ENCODE assay signal across 21 cellular contexts in genomic region chr6:142328070-142328469, GRCh38. TPM values are rescaled to one million over a fixed set of nuclear protein-coding genes. Genes with fewer than 3 reads are reported as not detected.
A peak's percentile ranks its signal among the peaks of the same experiment; 100 is the strongest.
DNase-seq lines count a peak whose midpoint lies in the region; ATAC-seq, FAIRE-seq and TF ChIP-seq lines count a peak whose summit lies in the region.
"Had no signal": no experiment of that assay in that cellular context is flagged by ENCODE, and none has a peak within 500 bp of the region (broad histone marks: within the 10 kb centered on the region; RNA-seq: fewer than 3 reads in every experiment).

No MANE protein-coding gene starts in this region.

- FAIRE-seq in A549 (lab: Jason Lieb, UNC), result no peak
- FAIRE-seq: G401.6, GM12892, GM19239 had no signal

- peaks cover 18% of the 10 kb centered on the region for H3K4me1 Mint-ChIP-seq in dendritic cell treated with granulocyte-macrophage colony-stimulating factor and Interleukin-4, amounts not matched to agents 40 ng/mL and 50 ng/mL, for 4 days (ENCODE audit: low read depth)
- H3K4me1 Mint-ChIP-seq in neural crest cell, result peaks cover 72% of the 10 kb centered on the region
- H3K4me1 Mint-ChIP-seq: B cell had no signal

- no peaks in the 10 kb centered on the region for H3K36me3 Mint-ChIP-seq in dendritic cell treated with granulocyte-macrophage colony-stimulating factor and Interleukin-4, amounts not matched to agents 40 ng/mL and 50 ng/mL, for 4 days (ENCODE audit: low read depth)
- no peaks in the 10 kb centered on the region for H3K36me3 Mint-ChIP-seq in neural crest cell (ENCODE audit: low read depth)
- H3K36me3 Mint-ChIP-seq: CD4-positive, CD25-positive, alpha-beta regulatory T cell; CD8-positive, alpha-beta T cell had no signal

- TF ChIP-seq POLR2A in A549 (IDR thresholded peaks at IDR 0.05; ENCODE audit: low read length) (no peak), lower leg skin (IDR thresholded peaks at IDR 0.05) (no peak)

- 84% methylated on average over 2 of the region's 2 CpGs for WGBS in A549 (ENCODE audit: missing lambda C conversion rate)
- WGBS in lower leg skin, 2 donors, result 86 to 94% methylated on average over 2 of the region's 2 CpGs
- WGBS in mammary epithelial cell (ENCODE audit: low coverage, missing lambda C conversion rate), result 100% methylated on average over 2 of the region's 2 CpGs

- ATAC-seq in A549, result no peak
- ATAC-seq in PC-3, result no peak
- ATAC-seq: CD8-positive, alpha-beta T cell; GM23338; HCT116 had no signal

- H3K4me1 ChIP-seq in A549 (peaks cover 97% of the 10 kb centered on the region), PC-3 (ENCODE audit: insufficient read depth, low read length) (peaks cover 67% of the 10 kb centered on the region), mammary epithelial cell (ENCODE audit: insufficient read depth, low read length) (peaks cover 36% of the 10 kb centered on the region)
- H3K4me1 ChIP-seq: BLaER1 had no signal

- H3K4me3 Mint-ChIP-seq in dendritic cell treated with granulocyte-macrophage colony-stimulating factor and Interleukin-4, amounts not matched to agents 40 ng/mL and 50 ng/mL, for 4 days, result no peak overlapping the region
- no peak overlapping the region for H3K4me3 Mint-ChIP-seq in neural crest cell
- H3K4me3 Mint-ChIP-seq: B cell; CD4-positive, CD25-positive, alpha-beta regulatory T cell; CD8-positive, alpha-beta T cell; GM23338; H9 had no signal

- peak overlapping the region; percentile 60 for H3K27ac Mint-ChIP-seq in dendritic cell treated with granulocyte-macrophage colony-stimulating factor and Interleukin-4, amounts not matched to agents 40 ng/mL and 50 ng/mL, for 4 days
- H3K27ac Mint-ChIP-seq in neural crest cell (ENCODE audit: unreplicated experiment), result peak overlapping the region; percentile 85
- H3K27ac Mint-ChIP-seq: B cell; CD4-positive, CD25-positive, alpha-beta regulatory T cell; CD8-positive, alpha-beta T cell; GM23338; H9 had no signal

- TF ChIP-seq CTCF in A549 (IDR thresholded peaks at IDR 0.05), result no peak
- no peak for TF ChIP-seq CTCF in PC-3 (conservative IDR thresholded peaks at IDR 0.05; ENCODE audit: low read depth, low read length)
- TF ChIP-seq CTCF in neural crest cell (conservative IDR thresholded peaks at IDR 0.05), result no peak
- no peak for TF ChIP-seq CTCF in lower leg skin (IDR thresholded peaks at IDR 0.05)
- no peak for TF ChIP-seq CTCF in mammary epithelial cell (conservative IDR thresholded peaks at IDR 0.05 in 1 of 2, IDR thresholded peaks at IDR 0.05 in 1 of 2; ENCODE audit: extremely low read depth in 1 of 2, insufficient read depth in 1 of 2, low read depth in 1 of 2, low read length in 2 of 2)

- no peak for TF ChIP-seq EP300 in A549 (IDR thresholded peaks at IDR 0.05)

- no peaks in the 10 kb centered on the region for H4K20me1 ChIP-seq in PC-3 (ENCODE audit: low read length)
- no peaks in the 10 kb centered on the region for H4K20me1 ChIP-seq in mammary epithelial cell (ENCODE audit: insufficient read depth, low read length)
- H4K20me1 ChIP-seq: BLaER1 had no signal

- peaks cover 7% of the 10 kb centered on the region for H3F3A ChIP-seq in PC-3 (ENCODE audit: low read length, unreplicated experiment)

- no peaks in the 10 kb centered on the region for H3K9me2 ChIP-seq in PC-3 (replicated peaks; ENCODE audit: low read length)

- dilution Hi-C loops in mammary epithelial cell (cut with HindIII; ENCODE audit: low sequenced_read_pairs), result no loop called here

- H3K4me2 ChIP-seq in A549 (0 out of 3 replicates have a peak overlapping the region, but pooled peaks have one; percentile 79), PC-3 (ENCODE audit: low read length) (no peak overlapping the region), mammary epithelial cell (ENCODE audit: insufficient read depth, low read depth, low read length) (no peak overlapping the region)
- H3K4me2 ChIP-seq: BLaER1, GM23338 had no signal

- no peak overlapping the region for H3K4me3 ChIP-seq in A549
- no peak overlapping the region for H3K4me3 ChIP-seq in PC-3 (ENCODE audit: low read length)
- H3K4me3 ChIP-seq in lower leg skin (ENCODE audit: low read depth, poor library complexity, severe bottlenecking), result no peak overlapping the region
- H3K4me3 ChIP-seq in mammary epithelial cell (replicated peaks in 1 of 3; ENCODE audit: insufficient read depth in 1 of 3, low read depth in 2 of 3, low read length in 3 of 3), result no peak overlapping the region
- H3K4me3 ChIP-seq: BLaER1, GM23338 had no signal

- H3K9ac ChIP-seq in PC-3 (ENCODE audit: low read length), result no peak overlapping the region
- no peak overlapping the region for H3K9ac ChIP-seq in mammary epithelial cell (ENCODE audit: insufficient read depth, low read length)
- H3K9ac ChIP-seq: BLaER1 had no signal

- POLR2A ChIA-PET in A549 (lab: Yijun Ruan, JAX) (no interaction called here), PC-3 (lab: Charles Lee; ENCODE audit: unreplicated experiment) (no interaction called here)

- peak overlapping the region; percentile 20 to 71; a peak in 5 of 6 replicates for H3K27ac ChIP-seq in A549
- H3K27ac ChIP-seq in PC-3 (ENCODE audit: low read length), result peak overlapping the region; percentile 85
- H3K27ac ChIP-seq in mammary epithelial cell (ENCODE audit: insufficient read depth, low read depth, low read length), result no peak overlapping the region
- H3K27ac ChIP-seq: BLaER1, C4-2B had no signal

- DNase-seq in A549 (ENCODE audit: low read depth in 1 of 2, low spot score in 1 of 2) (no peak), PC-3 (no peak), neural crest cell (ENCODE audit: low read depth, low spot score) (no peak), lower leg skin (ENCODE audit: low spot score in 2 of 2) (no peak), posterior vena cava (ENCODE audit: low spot score) (no peak), mammary epithelial cell (no peak)
- DNase-seq: Caco-2; CD4-positive, CD25-positive, alpha-beta regulatory T cell; CD8-positive, alpha-beta T cell; DMS153; DND-41; H9 had no signal

- CTCF ChIA-PET in A549 (lab: Yijun Ruan, JAX), result interaction anchor here (1.1 kb wide), 1 partner anchor 60 kb away, joined by 4 read pairs; no protein-coding TSS in a partner anchor
- CTCF ChIA-PET in PC-3 (lab: Charles Lee), result no interaction called here
- CTCF ChIA-PET in mammary epithelial cell (lab: Charles Lee; ENCODE audit: low non-redundant PET), result no interaction called here

- no peaks in the 10 kb centered on the region for H3K27me3 Mint-ChIP-seq in dendritic cell treated with granulocyte-macrophage colony-stimulating factor and Interleukin-4, amounts not matched to agents 40 ng/mL and 50 ng/mL, for 4 days
- no peaks in the 10 kb centered on the region for H3K27me3 Mint-ChIP-seq in neural crest cell (ENCODE audit: low read depth)
- H3K27me3 Mint-ChIP-seq: B cell; CD4-positive, CD25-positive, alpha-beta regulatory T cell had no signal

- peaks cover 34% of the 10 kb centered on the region for H3K36me3 ChIP-seq in PC-3 (ENCODE audit: low read depth, low read length)
- no peaks in the 10 kb centered on the region for H3K36me3 ChIP-seq in mammary epithelial cell (ENCODE audit: insufficient read depth, low read length)
- H3K36me3 ChIP-seq: BLaER1 had no signal

- H3K27me3 ChIP-seq in PC-3 (ENCODE audit: low read length) (no peaks in the 10 kb centered on the region), mammary epithelial cell (ENCODE audit: insufficient read depth, low read length) (no peaks in the 10 kb centered on the region)
- H3K27me3 ChIP-seq: BLaER1 had no signal

- no peak overlapping the region for H2AFZ ChIP-seq in PC-3 (ENCODE audit: low read length)
- no peak overlapping the region for H2AFZ ChIP-seq in mammary epithelial cell (ENCODE audit: low read depth, low read length)
- H2AFZ ChIP-seq: GM23338 had no signal

- intact Hi-C loops in PC-3 (cut with micrococcal nuclease), result no loop called here
- intact Hi-C loops in dendritic cell treated with granulocyte-macrophage colony-stimulating factor and Interleukin-4, amounts not matched to agents 40 ng/mL and 50 ng/mL, for 4 days (cut with micrococcal nuclease), result no loop called here
- intact Hi-C loops in lower leg skin (cut with DNase I; ENCODE audit: low total_unique reads), result no loop called here
- intact Hi-C loops in posterior vena cava (cut with DNase I), result no loop called here
- intact Hi-C loops in mammary epithelial cell (cut with micrococcal nuclease), result no loop called here

- H3K9me3 ChIP-seq in A549 (no peaks in the 10 kb centered on the region), PC-3 (ENCODE audit: low read length) (no peaks in the 10 kb centered on the region), mammary epithelial cell (replicated peaks; ENCODE audit: insufficient read depth, low read length) (no peaks in the 10 kb centered on the region)
- H3K9me3 ChIP-seq: BLaER1, Caco-2 had no signal

- H3K9me3 Mint-ChIP-seq in dendritic cell treated with granulocyte-macrophage colony-stimulating factor and Interleukin-4, amounts not matched to agents 40 ng/mL and 50 ng/mL, for 4 days, result no peaks in the 10 kb centered on the region
- H3K9me3 Mint-ChIP-seq in neural crest cell, result no peaks in the 10 kb centered on the region
- H3K9me3 Mint-ChIP-seq: CD4-positive, CD25-positive, alpha-beta regulatory T cell; CD8-positive, alpha-beta T cell; GM23338; H9 had no signal

- no peak for TF ChIP-seq RAD21 in A549 (conservative IDR thresholded peaks at IDR 0.05 in 1 of 2, IDR thresholded peaks at IDR 0.05 in 1 of 2)

- in situ Hi-C loops in mammary epithelial cell (cut with MboI; ENCODE audit: low sequenced_read_pairs in 2 of 2), result no loop called here

- H3K79me2 ChIP-seq in PC-3 (ENCODE audit: low read length) (peaks cover 89% of the 10 kb centered on the region), mammary epithelial cell (ENCODE audit: insufficient read depth, low read length) (peaks cover 29% of the 10 kb centered on the region)

- BruUV-seq in PC-3 (replicated peaks; lab: Mats Ljungman, UMichigan) (no TSS peak), mammary epithelial cell (replicated peaks; lab: Mats Ljungman, UMichigan) (no TSS peak)

TF ChIP-seq in A549, 52 proteins besides CTCF, POLR2A, EP300 and RAD21 (continues in another document):
- no peak for TF ChIP-seq HOXA7 (CRISPR knock-in tag; IDR thresholded peaks at IDR 0.05)
- TF ChIP-seq JUNB (IDR thresholded peaks at IDR 0.05), result no peak

RNA-seq across cellular contexts. Expression of gene ADGRG6, which starts 26.3 kb away (rescaled TPM):
- 176 and 181 TPM in 2 replicates for polyA plus RNA-seq in A549 (2011; rRNA removed)
- polyA plus RNA-seq in A549 (2012; cell fraction: cytosol; rRNA removed), result 34.3 and 35.0 TPM in 2 replicates
- 42.9 and 53.7 TPM in 2 replicates for polyA plus RNA-seq in A549 (2012; cell fraction: nucleus; rRNA removed)
- 53.9 to 61.1 TPM (median 55.4 TPM) in 3 replicates for polyA plus RNA-seq in A549 (2017; fragmentation: RNase III; extraction: RNeasy Plus Mini Kit Qiagen cat#74134 plus additional on column Dnase treatment)
- 202 and 259 TPM in 2 replicates for polyA minus RNA-seq in A549 (2011; rRNA and poly(A)+ RNA removed)
- 50.4 and 73.2 TPM in 2 replicates for total RNA-seq in PC-3 (2014; rRNA removed)
- 78.9 and 83.2 TPM in 2 replicates for total RNA-seq in neural crest cell
- total RNA-seq in lower leg skin, result 10 to 100 TPM; 41.8 to 54.8 (median 50.0) TPM
- total RNA-seq in posterior vena cava, result 10 to 100 TPM; 10.2 to 15.1 TPM
- 10 to 100 TPM; 23.5 to 28.5 TPM for total RNA-seq in mammary epithelial cell
- polyA plus RNA-seq in mammary epithelial cell, result 18.4 TPM
- 56.3 TPM for polyA minus RNA-seq in mammary epithelial cell
- total RNA-seq: B cell had no signal
- polyA plus RNA-seq: CD4-positive, CD25-positive, alpha-beta regulatory T cell had no signal
